Comparison of ENCODE assay signal across 8 cellular contexts in the genomic region with DNA sequence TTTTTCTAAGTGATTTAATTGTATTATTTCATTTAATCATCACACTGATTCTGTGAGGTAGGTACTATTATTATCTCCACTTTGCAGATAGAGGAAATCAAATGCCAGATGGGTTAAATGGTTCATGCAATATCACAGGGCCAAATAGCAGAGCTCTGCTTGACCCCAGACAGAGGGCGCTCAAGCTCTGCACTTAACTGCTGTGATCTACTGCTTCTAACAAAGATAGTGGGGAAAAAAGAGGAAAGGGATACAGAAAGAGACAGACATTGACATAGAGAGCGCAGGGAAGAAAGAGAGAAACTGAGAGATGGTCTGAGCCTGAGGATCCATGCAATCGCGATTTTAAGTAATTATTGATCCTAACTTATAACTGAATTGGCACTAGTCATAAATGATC.
DNase-seq lines count a peak whose midpoint lies in the region; ATAC-seq lines count a peak whose summit lies in the region.

No MANE protein-coding gene starts in this region.

- intact Hi-C loops in activated naive CD4-positive, alpha-beta T cell treated with anti-CD3 and anti-CD28 coated beads for 36 hours (cut with micrococcal nuclease), result loop anchor here (1.0 to 5.0 kb wide), 2 partner anchors 259 to 821 kb away; no protein-coding TSS in a partner anchor

- H2BK120ac ChIP-seq in trophoblast cell (ENCODE audit: insufficient read depth, low read length, poor library complexity), result no peak overlapping the region

- no peak overlapping the region for H3K4me2 ChIP-seq in trophoblast cell (ENCODE audit: low read length)

- no peak overlapping the region for H4K12ac ChIP-seq in trophoblast cell (ENCODE audit: low read depth, low read length)

- H3K4ac ChIP-seq in trophoblast cell (ENCODE audit: low read depth, low read length), result no peak overlapping the region

- no peaks in the 10 kb centered on the region for H3K36me3 ChIP-seq in trophoblast cell (ENCODE audit: control insufficient read depth in 1 of 2, insufficient read depth in 2 of 2, low read length in 2 of 2)

- no peaks in the 10 kb centered on the region for H3K4me1 Mint-ChIP-seq in activated naive CD4-positive, alpha-beta T cell treated with anti-CD3 and anti-CD28 coated beads for 36 hours (ENCODE audit: low read depth)
- no peaks in the 10 kb centered on the region for H3K4me1 Mint-ChIP-seq in T-cell

- H4K8ac ChIP-seq in trophoblast cell (ENCODE audit: low read depth, low read length), result no peak overlapping the region

- CTCF ChIA-PET in activated naive CD4-positive, alpha-beta T cell treated with anti-CD3 and anti-CD28 coated beads for 36 hours (lab: Charles Lee), result interaction anchor here (0.7 kb wide), 1 partner anchor 398 kb away, joined by 3 read pairs; no protein-coding TSS in a partner anchor
- CTCF ChIA-PET in T-cell (lab: Charles Lee), result no interaction called here

- no peaks in the 10 kb centered on the region for H3K9me3 ChIP-seq in trophoblast cell (ENCODE audit: insufficient read depth, low read depth, low read length)

- H3K27me3 Mint-ChIP-seq in activated naive CD4-positive, alpha-beta T cell treated with anti-CD3 and anti-CD28 coated beads for 36 hours (ENCODE audit: low read depth), result no peaks in the 10 kb centered on the region
- no peaks in the 10 kb centered on the region for H3K27me3 Mint-ChIP-seq in T-cell

- no peak overlapping the region for H3K27ac ChIP-seq in trophoblast cell (ENCODE audit: low read depth, low read length)

- H3K18ac ChIP-seq in trophoblast cell (ENCODE audit: low read length), result no peak overlapping the region

- H3K27ac Mint-ChIP-seq in activated naive CD4-positive, alpha-beta T cell treated with anti-CD3 and anti-CD28 coated beads for 36 hours, result no peak overlapping the region
- H3K27ac Mint-ChIP-seq in T-cell, result no peak overlapping the region

- no peaks in the 10 kb centered on the region for H3K36me3 Mint-ChIP-seq in activated naive CD4-positive, alpha-beta T cell treated with anti-CD3 and anti-CD28 coated beads for 36 hours (ENCODE audit: low read depth)
- H3K36me3 Mint-ChIP-seq in T-cell, result no peaks in the 10 kb centered on the region

- H2AK5ac ChIP-seq in trophoblast cell (ENCODE audit: low read length), result no peak overlapping the region

- peaks cover 3% of the 10 kb centered on the region for H3K9me3 Mint-ChIP-seq in activated naive CD4-positive, alpha-beta T cell treated with anti-CD3 and anti-CD28 coated beads for 36 hours
- H3K9me3 Mint-ChIP-seq in T-cell, result peaks cover 0 to 12% (median 4%) of the 10 kb centered on the region in 3 donors

- no peak overlapping the region for H3K9ac ChIP-seq in trophoblast cell (ENCODE audit: low read length)

- no peak overlapping the region for H3K4me3 ChIP-seq in trophoblast cell (ENCODE audit: low read depth, low read length)

- H2AFZ ChIP-seq in trophoblast cell (ENCODE audit: insufficient read depth, low read length, poor library complexity), result no peak overlapping the region

- WGBS in trophoblast cell (ENCODE audit: extremely low coverage, insufficient coverage, insufficient read length), result no CpG with 5 or more reads among the region's 4 CpGs

- no peak overlapping the region for H3K23ac ChIP-seq in trophoblast cell (ENCODE audit: low read length)

- no peaks in the 10 kb centered on the region for H3K79me1 ChIP-seq in trophoblast cell (ENCODE audit: low read length)

- H2BK12ac ChIP-seq in trophoblast cell (ENCODE audit: low read length), result no peak overlapping the region

- no peak overlapping the region for H2BK5ac ChIP-seq in trophoblast cell (ENCODE audit: low read depth, low read length, poor library complexity)

- DNase-seq in activated naive CD4-positive, alpha-beta T cell treated with anti-CD3 and anti-CD28 coated beads for 36 hours, result peak; percentile 48
- DNase-seq in activated naive CD4-positive, alpha-beta T cell treated with anti-CD3 and anti-CD28 coated beads, Interleukin-2, amount 50 U/mL, for 16 hours, result no peak
- peak; percentile 9 to 32 for DNase-seq in NCI-H1930 (lab: John Stamatoyannopoulos, UW)
- peak; percentile 19 for DNase-seq in UCSD-AML1 (lab: John Stamatoyannopoulos, UW; ENCODE audit: unreplicated experiment)
- peak; percentile 59 for DNase-seq in foreskin melanocyte
- DNase-seq in trophoblast cell, result peak; percentile 44 to 79
- no peak for DNase-seq in T-cell

- POLR2A ChIA-PET in T-cell (lab: Charles Lee), result no interaction called here

- no peaks in the 10 kb centered on the region for H3K4me1 ChIP-seq in trophoblast cell (ENCODE audit: control insufficient read depth in 1 of 2, insufficient read depth in 2 of 2, low read length in 2 of 2)

- peak; percentile 72 for ATAC-seq in HG02623 (IDR thresholded peaks at IDR 0.05; ENCODE audit: unreplicated experiment)
- ATAC-seq in T-cell (replicated peaks in 1 of 4), result no peak

- H3K79me2 ChIP-seq in trophoblast cell (ENCODE audit: control insufficient read depth, insufficient read depth, low read length, poor library complexity), result no peaks in the 10 kb centered on the region

- no peak overlapping the region for H3K4me3 Mint-ChIP-seq in activated naive CD4-positive, alpha-beta T cell treated with anti-CD3 and anti-CD28 coated beads for 36 hours
- H3K4me3 Mint-ChIP-seq in T-cell, result no peak overlapping the region

- no peaks in the 10 kb centered on the region for H3K27me3 ChIP-seq in trophoblast cell (ENCODE audit: insufficient read depth, low read length)

- H4K91ac ChIP-seq in trophoblast cell (ENCODE audit: low read depth, low read length), result no peak overlapping the region

- no peak overlapping the region for H3K14ac ChIP-seq in trophoblast cell (ENCODE audit: low read length)

Comparison
In these comparisons a context has a peak if more than half of its experiments do, and no peak if none do; other contexts are left out.
1. DNase-seq: peak in activated naive CD4-positive, alpha-beta T cell treated with anti-CD3 and anti-CD28 coated beads for 36 hours (single experiment), NCI-H1930 (2 of 2), UCSD-AML1 (single experiment), foreskin melanocyte (single experiment) and trophoblast cell (2 of 2); none in activated naive CD4-positive, alpha-beta T cell treated with anti-CD3 and anti-CD28 coated beads, Interleukin-2, amount 50 U/mL, for 16 hours (single experiment) and T-cell (0 of 34).